Comparison of ENCODE assay signal across 14 cellular contexts in genomic region chr2:12918841-12919445, GRCh38.
A peak's percentile ranks its signal among the peaks of the same experiment; 100 is the strongest.
DNase-seq lines count a peak whose midpoint lies in the region; ATAC-seq and TF ChIP-seq lines count a peak whose summit lies in the region.
"Had no signal": no experiment of that assay in that cellular context is flagged by ENCODE, and none has a peak within 500 bp of the region (broad histone marks: within the 10 kb centered on the region; RNA-seq: fewer than 3 reads in every experiment).

No MANE protein-coding gene starts in this region.

- TF ChIP-seq CTCF in colonic mucosa (IDR thresholded peaks at IDR 0.05): no peak
- TF ChIP-seq CTCF in lung (IDR thresholded peaks at IDR 0.05; ENCODE audit: control extremely low read depth, extremely low read depth): no peak
- no peak for TF ChIP-seq CTCF in suprapubic skin (IDR thresholded peaks at IDR 0.05)
- TF ChIP-seq CTCF in CD8-positive, alpha-beta T cell (IDR thresholded peaks at IDR 0.05): no peak

- H3K27me3 ChIP-seq in MG63 (no peaks in the 10 kb centered on the region), colonic mucosa (no peaks in the 10 kb centered on the region), lung (ENCODE audit: control insufficient read depth, insufficient read depth) (no peaks in the 10 kb centered on the region), suprapubic skin (no peaks in the 10 kb centered on the region)
- H3K27me3 ChIP-seq in CD8-positive, alpha-beta T cell (ENCODE audit: insufficient read depth, low read length): no peaks in the 10 kb centered on the region

- WGBS in lung, 2 donors: 43 to 62% methylated on average over 7 of the region's 7 CpGs
- WGBS in suprapubic skin: 52% methylated on average over 7 of the region's 7 CpGs

- H3K36me3 Mint-ChIP-seq in CD8-positive, alpha-beta T cell: no peaks in the 10 kb centered on the region

- no peaks in the 10 kb centered on the region for H3K36me3 ChIP-seq in MG63
- no peaks in the 10 kb centered on the region for H3K36me3 ChIP-seq in colonic mucosa
- H3K36me3 ChIP-seq in lung (ENCODE audit: control insufficient read depth in 2 of 2, insufficient read depth in 2 of 2, low read length in 2 of 2): no peaks in the 10 kb centered on the region
- H3K36me3 ChIP-seq in suprapubic skin: no peaks in the 10 kb centered on the region
- no peaks in the 10 kb centered on the region for H3K36me3 ChIP-seq in CD8-positive, alpha-beta T cell (ENCODE audit: insufficient read depth, low read length)

- no peak overlapping the region for H3K9ac ChIP-seq in colonic mucosa (ENCODE audit: low read depth in 2 of 2, low read length in 2 of 2)

- H3K9me3 Mint-ChIP-seq in CD8-positive, alpha-beta T cell: no peaks in the 10 kb centered on the region

- H3K4me1 ChIP-seq in colonic mucosa (no peaks in the 10 kb centered on the region), lung (ENCODE audit: control insufficient read depth in 2 of 2, insufficient read depth in 2 of 2, low read length in 2 of 2) (peaks cover 0 to 4% of the 10 kb centered on the region in 2 donors), suprapubic skin (no peaks in the 10 kb centered on the region)
- no peaks in the 10 kb centered on the region for H3K4me1 ChIP-seq in CD8-positive, alpha-beta T cell (ENCODE audit: insufficient read depth, low read length)

- TF ChIP-seq POLR2A in suprapubic skin (IDR thresholded peaks at IDR 0.05): no peak

- H3K4me1 Mint-ChIP-seq in CD8-positive, alpha-beta T cell (ENCODE audit: low read depth): no peaks in the 10 kb centered on the region

- H3K4me3 Mint-ChIP-seq in CD8-positive, alpha-beta T cell: no peak overlapping the region

- CTCF ChIA-PET in CD8-positive, alpha-beta T cell (lab: Charles Lee): interaction anchor here (0.9 to 6.7 kb wide), 3 partner anchors 12 to 201 kb away, joined by 3 to 44 read pairs (median 3); no protein-coding TSS in a partner anchor

- H3K9me3 ChIP-seq in MG63 (peaks cover 8% of the 10 kb centered on the region; the same call in 1 of the 2 replicates), colonic mucosa (no peaks in the 10 kb centered on the region), lung (ENCODE audit: control insufficient read depth in 2 of 2, insufficient read depth in 1 of 2, low read length in 1 of 2) (no peaks in the 10 kb centered on the region), suprapubic skin (no peaks in the 10 kb centered on the region)
- H3K9me3 ChIP-seq in CD8-positive, alpha-beta T cell (ENCODE audit: low read length): no peaks in the 10 kb centered on the region

- POLR2A ChIA-PET in CD8-positive, alpha-beta T cell (lab: Charles Lee): no interaction called here

- intact Hi-C loops in colonic mucosa (cut with DNase I): no loop called here
- intact Hi-C loops in CD8-positive, alpha-beta T cell (cut with DNase I, micrococcal nuclease): no loop called here

- peak; percentile 95 for DNase-seq in MG63
- peak; percentile 21 for DNase-seq in colonic mucosa
- peak; percentile 52 for DNase-seq in lung (ENCODE audit: low spot score)
- peak in 1 of 2 donors; percentile 84 for DNase-seq in suprapubic skin (ENCODE audit: low spot score in 2 of 2)
- DNase-seq in activated CD8-positive, alpha-beta memory T cell treated with anti-CD3 and anti-CD28 coated beads for 24 hours: no peak
- no peak for DNase-seq in CD8-positive, alpha-beta T cell
- DNase-seq: activated effector memory CD4-positive, alpha-beta T cell treated with Interleukin-2 at 50 U/mL for 16 hours; DND-41; KBM-7; NCI-H526 treated with DMSO at 0.1 percent for 48 hours; stimulated activated CD8-positive, alpha-beta memory T cell treated with anti-CD3 and anti-CD28 coated beads, Interleukin-4, amount 100 ng/mL, for 48 hours had no signal

- peaks cover 3% of the 10 kb centered on the region for H3K27me3 Mint-ChIP-seq in CD8-positive, alpha-beta T cell (ENCODE audit: low read depth)

- no peak overlapping the region for H3K27ac Mint-ChIP-seq in CD8-positive, alpha-beta T cell

- no peak overlapping the region for H3K4me3 ChIP-seq in MG63
- no peak overlapping the region for H3K4me3 ChIP-seq in colonic mucosa
- H3K4me3 ChIP-seq in lung: no peak overlapping the region
- no peak overlapping the region for H3K4me3 ChIP-seq in suprapubic skin
- H3K4me3 ChIP-seq in CD8-positive, alpha-beta T cell (ENCODE audit: low read depth, low read length): no peak overlapping the region

- peak; percentile 78 for ATAC-seq in lung (ENCODE audit: insufficient read depth, low FRiP score)
- ATAC-seq in HG03457 (IDR thresholded peaks at IDR 0.05; ENCODE audit: unreplicated experiment): no peak
- ATAC-seq in HG03045 (IDR thresholded peaks at IDR 0.05; ENCODE audit: unreplicated experiment): no peak
- ATAC-seq in CD8-positive, alpha-beta T cell: no peak

- peak overlapping the region; percentile 8 for H3K27ac ChIP-seq in colonic mucosa
- peak overlapping the region in 1 of 2 donors; percentile 70 for H3K27ac ChIP-seq in lung (ENCODE audit: low read depth in 1 of 2, low read length in 1 of 2)
- peak overlapping the region; percentile 33 for H3K27ac ChIP-seq in suprapubic skin
- H3K27ac ChIP-seq in CD8-positive, alpha-beta T cell (ENCODE audit: low read depth, low read length): no peak overlapping the region
- H3K27ac ChIP-seq: VCaP had no signal

- no peak for TF ChIP-seq EP300 in suprapubic skin (IDR thresholded peaks at IDR 0.05)

Comparison
In these comparisons a context has a peak if more than half of its experiments do, and no peak if none do; other contexts are left out.
1. DNase-seq: peak in MG63 (single experiment), colonic mucosa (single experiment) and lung (single experiment); none in activated CD8-positive, alpha-beta memory T cell treated with anti-CD3 and anti-CD28 coated beads for 24 hours (single experiment) and CD8-positive, alpha-beta T cell (0 of 7).